In the genomic region with DNA sequence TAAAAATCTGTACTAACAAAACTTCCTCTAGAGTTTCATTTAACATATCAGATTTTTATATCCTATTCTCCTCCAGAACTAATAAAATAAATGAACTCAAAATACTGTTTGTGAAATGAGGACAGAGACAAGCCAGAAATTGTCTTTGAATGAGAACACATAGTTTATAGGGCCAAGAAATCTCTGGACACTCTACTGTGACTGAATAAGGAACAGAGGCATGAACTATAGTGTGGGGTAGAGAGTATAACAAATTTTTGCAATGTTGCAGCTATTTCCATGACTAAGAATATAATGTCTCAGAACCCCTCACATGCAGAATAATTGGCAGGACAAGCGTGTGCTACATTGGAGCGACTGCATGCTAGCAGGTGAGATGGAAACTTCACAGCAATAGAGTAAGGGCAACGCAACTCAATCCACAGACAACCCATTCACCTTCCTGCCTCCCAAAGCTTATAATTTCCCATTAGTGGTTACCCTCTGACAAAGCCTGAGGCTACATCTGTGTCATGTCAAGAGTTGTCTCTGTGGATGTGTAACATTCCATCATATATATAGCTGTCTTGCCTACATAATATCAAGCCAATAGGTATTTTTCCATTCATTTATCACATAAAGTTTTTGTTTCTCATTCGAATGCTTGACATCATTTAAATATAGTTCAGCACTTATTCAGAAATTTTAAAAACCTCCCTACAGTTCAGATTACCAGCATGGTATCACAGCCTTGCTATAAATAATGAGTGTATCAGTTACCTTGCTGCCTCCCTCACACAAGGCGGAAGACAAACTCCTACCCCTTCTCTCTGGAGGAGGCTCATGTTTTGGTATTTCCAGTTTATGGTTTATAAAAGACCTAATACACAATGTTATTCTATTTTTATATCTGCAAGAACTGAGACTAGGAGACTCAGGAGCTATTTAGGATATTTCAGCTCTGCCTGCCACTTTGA, we compare ENCODE assay signal across 19 cellular contexts. TPM values are rescaled to one million over a fixed set of nuclear protein-coding genes. Genes with fewer than 3 reads are reported as not detected.
DNase-seq lines count a peak whose midpoint lies in the region; ATAC-seq and TF ChIP-seq lines count a peak whose summit lies in the region.
"Had no signal": no experiment of that assay in that cellular context is flagged by ENCODE, and none has a peak within 500 bp of the region (broad histone marks: within the 10 kb centered on the region; RNA-seq: fewer than 3 reads in every experiment).

No MANE protein-coding gene starts in this region.

- H3K4me1 Mint-ChIP-seq in nephron progenitor cell, result peaks cover 12% of the 10 kb centered on the region
- no peaks in the 10 kb centered on the region for H3K4me1 Mint-ChIP-seq in activated T-helper 2 cell treated with anti-CD3 and anti-CD28 coated beads, Interferon-gamma antibody, Interleukin-2, Interleukin-4, amounts not matched to agents 10 μg/mL and 5 μg/mL and 100 μg/mL, durations not matched to agents 14 hours and 24 hours and 36 hours (ENCODE audit: low read depth)

- no peak for TF ChIP-seq CTCF in foreskin keratinocyte (conservative IDR thresholded peaks at IDR 0.05)
- no peak for TF ChIP-seq CTCF in nephron progenitor cell (IDR thresholded peaks at IDR 0.05)
- TF ChIP-seq CTCF in GM10266 (IDR thresholded peaks at IDR 0.05; ENCODE audit: control insufficient read depth, insufficient read depth, low read depth, missing control alignments), result no peak

- H3K4me3 Mint-ChIP-seq in nephron progenitor cell, result no peak overlapping the region
- H3K4me3 Mint-ChIP-seq in activated T-helper 2 cell treated with anti-CD3 and anti-CD28 coated beads, Interferon-gamma antibody, Interleukin-2, Interleukin-4, amounts not matched to agents 10 μg/mL and 5 μg/mL and 100 μg/mL, durations not matched to agents 14 hours and 24 hours and 36 hours (ENCODE audit: low read depth), result no peak overlapping the region

- H3K36me3 Mint-ChIP-seq in nephron progenitor cell (ENCODE audit: low read depth), result peaks cover 5% of the 10 kb centered on the region
- H3K36me3 Mint-ChIP-seq in activated T-helper 2 cell treated with anti-CD3 and anti-CD28 coated beads, Interferon-gamma antibody, Interleukin-2, Interleukin-4, amounts not matched to agents 10 μg/mL and 5 μg/mL and 100 μg/mL, durations not matched to agents 14 hours and 24 hours and 36 hours (ENCODE audit: low read depth), result no peaks in the 10 kb centered on the region

- peak; percentile 90 for ATAC-seq in foreskin keratinocyte
- ATAC-seq: GM12878, PC-3 had no signal

- peaks cover 12% of the 10 kb centered on the region for H3K4me1 ChIP-seq in foreskin keratinocyte
- H3K4me1 ChIP-seq: Caco-2, HAP-1 had no signal

- H3K27ac ChIP-seq in foreskin keratinocyte, result peak overlapping the region; percentile 13

- intact Hi-C loops in activated T-helper 2 cell treated with anti-CD3 and anti-CD28 coated beads, Interferon-gamma antibody, Interleukin-2, Interleukin-4, amounts not matched to agents 10 μg/mL and 5 μg/mL and 100 μg/mL, durations not matched to agents 14 hours and 24 hours and 36 hours (cut with micrococcal nuclease), result no loop called here

- H3K9me3 Mint-ChIP-seq in nephron progenitor cell, result peaks cover 4% of the 10 kb centered on the region
- H3K9me3 Mint-ChIP-seq in activated T-helper 2 cell treated with anti-CD3 and anti-CD28 coated beads, Interferon-gamma antibody, Interleukin-2, Interleukin-4, amounts not matched to agents 10 μg/mL and 5 μg/mL and 100 μg/mL, durations not matched to agents 14 hours and 24 hours and 36 hours, result no peaks in the 10 kb centered on the region

- no peaks in the 10 kb centered on the region for H3K27me3 ChIP-seq in foreskin keratinocyte

- H3K27me3 Mint-ChIP-seq in nephron progenitor cell (ENCODE audit: low read depth, poor library complexity), result no peaks in the 10 kb centered on the region
- peaks cover 5% of the 10 kb centered on the region for H3K27me3 Mint-ChIP-seq in activated T-helper 2 cell treated with anti-CD3 and anti-CD28 coated beads, Interferon-gamma antibody, Interleukin-2, Interleukin-4, amounts not matched to agents 10 μg/mL and 5 μg/mL and 100 μg/mL, durations not matched to agents 14 hours and 24 hours and 36 hours (ENCODE audit: low read depth)

- peak overlapping the region; percentile 84 for H3K27ac Mint-ChIP-seq in nephron progenitor cell
- H3K27ac Mint-ChIP-seq in activated T-helper 2 cell treated with anti-CD3 and anti-CD28 coated beads, Interferon-gamma antibody, Interleukin-2, Interleukin-4, amounts not matched to agents 10 μg/mL and 5 μg/mL and 100 μg/mL, durations not matched to agents 14 hours and 24 hours and 36 hours, result no peak overlapping the region

- DNase-seq in RPMI7951 (ENCODE audit: low read depth), result peak; percentile 55
- DNase-seq in amniotic epithelial cell (ENCODE audit: low read depth), result peak; percentile 22
- peak; percentile 70 to 88 for DNase-seq in foreskin keratinocyte
- no peak for DNase-seq in nephron progenitor cell
- no peak for DNase-seq in activated T-helper 2 cell treated with anti-CD3 and anti-CD28 coated beads, Interferon-gamma antibody, Interleukin-2, Interleukin-4, amounts not matched to agents 10 μg/mL and 5 μg/mL and 100 μg/mL, durations not matched to agents 14 hours and 24 hours and 36 hours (ENCODE audit: low spot score)
- DNase-seq in stimulated activated CD4-positive, alpha-beta T cell treated with anti-CD3 and anti-CD28 coated beads, Interleukin-4, amount 100 ng/mL, for 24 hours, result no peak
- no peak for DNase-seq in NCI-H1436 (lab: John Stamatoyannopoulos, UW)
- DNase-seq in GM10266 (ENCODE audit: extremely low spot score), result no peak
- DNase-seq: AML-193, Caco-2, DMS53, IMR-90, MV-4-11, NCI-H1417 treated with DMSO at 0.1 percent for 48 hours, NCI-H2029 treated with DMSO at 0.1 percent for 48 hours, NCI-H526, PC-3 had no signal

RNA-seq across cellular contexts. Expression of gene ECHDC1, which starts 47.9 kb away (rescaled TPM):
- total RNA-seq in RPMI7951 (2014; rRNA removed; shearing (Covaris generic)), result 105 and 113 TPM in 2 replicates
- total RNA-seq in foreskin keratinocyte, result 47.0 and 48.6 TPM in 2 replicates
- 39.5 and 44.9 TPM in 2 replicates for polyA plus RNA-seq in foreskin keratinocyte
- total RNA-seq in activated T-helper 2 cell treated with anti-CD3 and anti-CD28 coated beads, Interferon-gamma antibody, Interleukin-2, Interleukin-4, amounts not matched to agents 10 μg/mL and 5 μg/mL and 100 μg/mL, durations not matched to agents 14 hours and 24 hours and 36 hours, result 60.9 and 61.6 TPM in 2 replicates

Comparison
In these comparisons a context has a peak if more than half of its experiments do, and no peak if none do; other contexts are left out.
1. DNase-seq: peak in RPMI7951 (single experiment), amniotic epithelial cell (single experiment) and foreskin keratinocyte (2 of 2); none in nephron progenitor cell (single experiment), activated T-helper 2 cell treated with anti-CD3 and anti-CD28 coated beads, Interferon-gamma antibody, Interleukin-2, Interleukin-4, amounts not matched to agents 10 μg/mL and 5 μg/mL and 100 μg/mL, durations not matched to agents 14 hours and 24 hours and 36 hours (single experiment), stimulated activated CD4-positive, alpha-beta T cell treated with anti-CD3 and anti-CD28 coated beads, Interleukin-4, amount 100 ng/mL, for 24 hours (single experiment), NCI-H1436 (single experiment) and GM10266 (single experiment).